ENCODE assay signal across 8 cellular contexts in the genomic region with DNA sequence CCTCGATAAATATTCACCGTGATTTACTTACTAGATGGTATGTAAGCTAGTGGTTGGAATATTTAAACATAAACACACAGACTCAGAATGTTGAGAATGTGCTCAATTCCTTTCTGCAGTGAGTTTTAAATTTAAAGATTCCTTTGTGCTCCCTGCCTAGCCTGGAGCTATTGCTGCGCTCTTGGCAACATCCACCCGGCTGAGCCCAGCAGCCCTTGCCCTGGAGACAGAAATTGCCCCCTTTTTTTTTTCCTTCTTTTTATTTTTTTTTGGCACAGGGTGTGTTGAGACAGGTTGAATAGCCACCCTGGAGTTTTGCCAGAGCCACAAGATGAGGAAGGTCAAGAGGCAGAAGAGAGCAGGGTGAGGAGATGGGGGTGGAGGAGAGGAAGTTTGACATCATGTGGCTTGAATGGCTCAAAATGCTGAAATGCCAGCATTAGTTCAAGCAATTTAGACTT.
DNase-seq lines count a peak whose midpoint lies in the region; ATAC-seq and TF ChIP-seq lines count a peak whose summit lies in the region.

No MANE protein-coding gene starts in this region.

- ATAC-seq in T-helper 17 cell (no peak), left ventricle myocardium superior (peak; percentile 44), GM19324 (IDR thresholded peaks at IDR 0.05; ENCODE audit: low FRiP score, unreplicated experiment) (no peak), GM21526 (IDR thresholded peaks at IDR 0.05; ENCODE audit: low FRiP score, unreplicated experiment) (no peak), HG03571 (IDR thresholded peaks at IDR 0.05; ENCODE audit: unreplicated experiment) (no peak)

- no peak overlapping the region for H2AFZ ChIP-seq in osteoblast (ENCODE audit: low read length)

- peaks cover 17% of the 10 kb centered on the region for H3K27me3 ChIP-seq in osteoblast (ENCODE audit: insufficient read depth, low read length)

- H3K9me3 ChIP-seq in T-helper 17 cell (ENCODE audit: control insufficient read depth, low read length, poor library complexity, severe bottlenecking) (no peaks in the 10 kb centered on the region), osteoblast (ENCODE audit: low read depth, low read length) (no peaks in the 10 kb centered on the region)

- TF ChIP-seq CTCF in osteoblast (IDR thresholded peaks at IDR 0.05; ENCODE audit: extremely low read depth, low read depth, low read length): no peak

- DNase-seq in KBM-7 (peak; percentile 76), T-helper 17 cell (no peak), left ventricle myocardium superior (no peak), substantia nigra (lab: John Stamatoyannopoulos, UW) (peak in 38 of 49 donors; percentile 11 to 79 (median 54)), osteoblast (ENCODE audit: insufficient read length, low spot score, missing footprints) (no peak)

- no peak overlapping the region for H3K4me2 ChIP-seq in osteoblast (ENCODE audit: insufficient read depth, low read length)

- no peaks in the 10 kb centered on the region for H3K36me3 Mint-ChIP-seq in T-helper 17 cell (ENCODE audit: low read depth)

- H3K27me3 Mint-ChIP-seq in T-helper 17 cell: no peaks in the 10 kb centered on the region

- H3K4me3 ChIP-seq in osteoblast (ENCODE audit: insufficient read depth, low read length): no peak overlapping the region

- peaks cover 13% of the 10 kb centered on the region for H3K4me1 Mint-ChIP-seq in T-helper 17 cell

- no peak overlapping the region for H3K4me3 Mint-ChIP-seq in T-helper 17 cell

- H3K27ac ChIP-seq in substantia nigra (ENCODE audit: low read depth, low read length, poor library complexity, severe bottlenecking) (peak overlapping the region; percentile 60), osteoblast (ENCODE audit: low read depth, low read length) (no peak overlapping the region)

- no peaks in the 10 kb centered on the region for H4K20me1 ChIP-seq in osteoblast (ENCODE audit: insufficient read depth, low read length)

- in situ Hi-C loops in KBM-7 (cut with MboI; ENCODE audit: low pct_unique_long_range_greater_than_20kb, low sequenced_read_pairs): loop anchor here (25.0 kb wide), 1 partner anchor 187 kb away; a partner anchor contains a TSS

- no peaks in the 10 kb centered on the region for H3K36me3 ChIP-seq in osteoblast (ENCODE audit: insufficient read depth, low read length)

- H3K27ac Mint-ChIP-seq in T-helper 17 cell: peak overlapping the region; percentile 74

- no peaks in the 10 kb centered on the region for H3K4me1 ChIP-seq in osteoblast (ENCODE audit: insufficient read depth, low read length)

- intact Hi-C loops in left ventricle myocardium superior (cut with micrococcal nuclease): no loop called here

- H3K79me2 ChIP-seq in osteoblast (ENCODE audit: insufficient read depth, low read length): no peaks in the 10 kb centered on the region

Comparison
In these comparisons a context has a peak if more than half of its experiments do, and no peak if none do; other contexts are left out.
1. DNase-seq: peak in KBM-7 (single experiment) and substantia nigra (38 of 49); none in T-helper 17 cell (0 of 3), left ventricle myocardium superior (single experiment) and osteoblast (single experiment).